ENCODE assay signal across 15 cellular contexts in genomic region chr4:181650033-181650825, GRCh38.
"Had no signal": no experiment of that assay in that cellular context is flagged by ENCODE, and none has a peak within 500 bp of the region (broad histone marks: within the 10 kb centered on the region; RNA-seq: fewer than 3 reads in every experiment).

No MANE protein-coding gene starts in this region.

- H3K4me3 ChIP-seq: dorsolateral prefrontal cortex, ovary, stomach, testis, upper lobe of right lung had no signal

- H3K27me3 ChIP-seq: ovary, stomach, testis, upper lobe of right lung had no signal

- H3K27ac ChIP-seq: dorsolateral prefrontal cortex, ovary, stomach, testis, upper lobe of right lung had no signal

- H3K27ac Mint-ChIP-seq: activated CD4-positive, alpha-beta T cell treated with anti-CD3 and anti-CD28 coated beads, Interleukin-2, amount 10 ng/mL, durations not matched to agents 7 days and 5 days; activated naive CD8-positive, alpha-beta T cell treated with anti-CD3 and anti-CD28 coated beads for 36 hours; activated T-helper 1 cell treated with anti-CD3 and anti-CD28 coated beads, Interleukin-12 subunit alpha, Interleukin-12 subunit beta, Interleukin-2, Interleukin-4 antibody, amounts not matched to agents 30 ng/mL and 10 ng/mL and 1 ng/mL, durations not matched to agents 14 hours and 24 hours and 36 hours; endodermal cell; T-helper 2 cell treated with Interferon-gamma antibody and Interleukin-4, amounts not matched to agents 5 μg/mL and 100 μg/mL, for 36 hours had no signal

- H3K4me1 ChIP-seq: stomach, testis, upper lobe of right lung had no signal

- H3K36me3 ChIP-seq: ovary, stomach, upper lobe of right lung had no signal

- H3K36me3 Mint-ChIP-seq: activated naive CD8-positive, alpha-beta T cell treated with anti-CD3 and anti-CD28 coated beads for 36 hours had no signal

- H3K9me3 Mint-ChIP-seq: endodermal cell had no signal

- ATAC-seq: sciatic nerve, upper lobe of right lung had no signal

- DNase-seq: activated CD4-positive, alpha-beta T cell treated with anti-CD3 and anti-CD28 coated beads, Interleukin-2, amount 10 ng/mL, durations not matched to agents 7 days and 5 days; activated naive CD8-positive, alpha-beta T cell treated with anti-CD3 and anti-CD28 coated beads for 36 hours; aorta; dorsolateral prefrontal cortex; endodermal cell; foreskin fibroblast; glutamatergic neuron; ovary; stimulated activated CD4-positive, alpha-beta T cell treated with anti-CD3 and anti-CD28 coated beads, Interleukin-2, amount 100 ng/mL, for 24 hours; stomach; testis; upper lobe of right lung had no signal

- H3K27me3 Mint-ChIP-seq: activated CD4-positive, alpha-beta T cell treated with anti-CD3 and anti-CD28 coated beads, Interleukin-2, amount 10 ng/mL, durations not matched to agents 7 days and 5 days; activated naive CD8-positive, alpha-beta T cell treated with anti-CD3 and anti-CD28 coated beads for 36 hours had no signal

- H3K4me1 Mint-ChIP-seq: activated CD4-positive, alpha-beta T cell treated with anti-CD3 and anti-CD28 coated beads, Interleukin-2, amount 10 ng/mL, durations not matched to agents 7 days and 5 days; activated naive CD8-positive, alpha-beta T cell treated with anti-CD3 and anti-CD28 coated beads for 36 hours had no signal

- H3K4me3 Mint-ChIP-seq: activated CD4-positive, alpha-beta T cell treated with anti-CD3 and anti-CD28 coated beads, Interleukin-2, amount 10 ng/mL, durations not matched to agents 7 days and 5 days; activated naive CD8-positive, alpha-beta T cell treated with anti-CD3 and anti-CD28 coated beads for 36 hours; activated T-helper 1 cell treated with anti-CD3 and anti-CD28 coated beads, Interleukin-12 subunit alpha, Interleukin-12 subunit beta, Interleukin-2, Interleukin-4 antibody, amounts not matched to agents 30 ng/mL and 10 ng/mL and 1 ng/mL, durations not matched to agents 14 hours and 24 hours and 36 hours; endodermal cell; T-helper 2 cell treated with Interferon-gamma antibody and Interleukin-4, amounts not matched to agents 5 μg/mL and 100 μg/mL, for 36 hours had no signal

- H3K9me3 ChIP-seq: ovary, stomach, testis, upper lobe of right lung had no signal
